Comparison of ENCODE assay signal across 8 cellular contexts in the genomic region with DNA sequence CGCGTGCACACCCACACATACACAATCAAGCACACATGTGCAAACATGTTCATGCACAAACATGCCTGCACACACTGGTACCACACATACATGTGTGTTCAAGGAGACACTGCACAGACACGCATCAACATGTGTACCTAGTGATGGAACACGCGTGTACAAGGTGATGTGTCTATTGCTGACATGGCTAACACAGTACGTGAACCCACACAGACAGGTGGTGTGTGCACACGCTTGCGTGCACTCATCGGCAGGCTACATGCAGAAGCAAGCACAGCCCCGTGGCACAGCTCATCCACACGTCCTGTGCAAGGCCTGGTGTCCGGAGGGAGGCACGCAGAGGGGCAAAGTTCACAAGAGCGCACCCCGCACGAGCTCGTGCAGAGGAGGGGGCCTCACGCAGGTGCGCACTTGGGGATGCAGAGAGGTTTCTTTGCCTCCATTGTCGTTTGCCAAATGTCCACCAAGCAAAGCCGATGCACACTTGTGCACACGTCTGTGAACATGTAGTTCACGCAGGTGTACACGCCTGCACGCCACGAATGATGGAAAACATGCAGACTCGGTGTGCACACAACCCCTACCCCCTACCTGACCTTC. TPM values are rescaled to one million over a fixed set of nuclear protein-coding genes. Genes with fewer than 3 reads are reported as not detected.
DNase-seq lines count a peak whose midpoint lies in the region; ATAC-seq and TF ChIP-seq lines count a peak whose summit lies in the region.

No MANE protein-coding gene starts in this region.

- POLR2A ChIA-PET in RWPE1 (lab: Yijun Ruan, JAX; ENCODE audit: low non-redundant PET), result no interaction called here

- CTCF ChIA-PET in RWPE1 (lab: Yijun Ruan, JAX), result no interaction called here

- TF ChIP-seq CTCF in RWPE1 (conservative IDR thresholded peaks at IDR 0.05; ENCODE audit: low read depth), result no peak
- no peak for TF ChIP-seq CTCF in esophagus muscularis mucosa (IDR thresholded peaks at IDR 0.05)
- TF ChIP-seq CTCF in psoas muscle (IDR thresholded peaks at IDR 0.05), result no peak

- DNase-seq in RWPE1 (ENCODE audit: low spot score) (no peak), esophagus muscularis mucosa (ENCODE audit: extremely low spot score) (no peak), psoas muscle (no peak), SW 1271 (lab: John Stamatoyannopoulos, UW) (no peak), mesenteric fat pad (ENCODE audit: low spot score) (no peak), NCI-H1436 (lab: John Stamatoyannopoulos, UW) (no peak), HuH-7.5 (ENCODE audit: low spot score) (no peak)

- WGBS in esophagus muscularis mucosa, result 32% methylated on average over 17 of the region's 27 CpGs
- 23 to 35% (median 25%) methylated on average over 27 of the region's 27 CpGs for WGBS in psoas muscle, 3 donors

- H3K4me1 ChIP-seq in esophagus muscularis mucosa (peaks cover 48 to 68% (median 61%) of the 10 kb centered on the region in 4 donors), psoas muscle (peaks cover 45% of the 10 kb centered on the region)

- TF ChIP-seq EP300 in esophagus muscularis mucosa (IDR thresholded peaks at IDR 0.05), result no peak

- no peak for TF ChIP-seq POLR2A in esophagus muscularis mucosa (IDR thresholded peaks at IDR 0.05; ENCODE audit: low read depth)

- intact Hi-C loops in esophagus muscularis mucosa (cut with DNase I) (no loop called here), psoas muscle (cut with DNase I) (loop anchor here in 1 of 2 donors (5.0 kb wide), 1 partner anchor 41 kb away; a partner anchor contains a TSS)

- H3K36me3 ChIP-seq in esophagus muscularis mucosa (peaks cover 9 to 24% (median 22%) of the 10 kb centered on the region in 4 donors), psoas muscle (ENCODE audit: insufficient read depth in 1 of 2, low read depth in 1 of 2) (peaks cover 0 to 19% of the 10 kb centered on the region in 2 donors)

- peak overlapping the region; percentile 100 for H3K27ac ChIP-seq in RWPE1
- peak overlapping the region; percentile 83 to 96 (median 94) for H3K27ac ChIP-seq in esophagus muscularis mucosa (replicated peaks in 1 of 4)
- H3K27ac ChIP-seq in psoas muscle, result peak overlapping the region; percentile 97

- H3K27me3 ChIP-seq in esophagus muscularis mucosa (no peaks in the 10 kb centered on the region), psoas muscle (ENCODE audit: insufficient read depth in 3 of 3, low read length in 2 of 3) (no peaks in the 10 kb centered on the region)

- ATAC-seq in psoas muscle, result no peak

- H3K9me3 ChIP-seq in esophagus muscularis mucosa (no peaks in the 10 kb centered on the region), psoas muscle (no peaks in the 10 kb centered on the region)

- H3K4me3 ChIP-seq in GM08714 (ENCODE audit: low read length), result peak overlapping the region; percentile 81
- peak overlapping the region; percentile 67 to 91 (median 81) for H3K4me3 ChIP-seq in esophagus muscularis mucosa
- H3K4me3 ChIP-seq in psoas muscle, result peak overlapping the region; percentile 93

RNA-seq across cellular contexts. Expression of a gene that starts 1.0 kb away (rescaled TPM):
- total RNA-seq in esophagus muscularis mucosa (10 to 100 TPM; 34.8 to 63.2 (median 47.4) TPM), psoas muscle (10 to 100 TPM; 20.8 to 32.0 (median 26.3) TPM), mesenteric fat pad (36.6 TPM)
- 10 to 100 TPM; 14.7 to 23.7 (median 15.5) TPM for polyA plus RNA-seq in psoas muscle

RNA-seq across cellular contexts. Expression of a gene that starts 1.6 kb away (rescaled TPM):
- total RNA-seq in esophagus muscularis mucosa (10 to 100 TPM; 10.3 to 24.7 (median 21.7) TPM), psoas muscle (1 to 10 TPM; 3.7 to 7.3 (median 5.8) TPM), mesenteric fat pad (11.6 TPM)
- polyA plus RNA-seq in psoas muscle, result 1 to 10 TPM; 7.9 to 9.1 (median 9.0) TPM

RNA-seq across cellular contexts. Expression of a gene that starts 17.7 kb away (rescaled TPM):
- total RNA-seq in esophagus muscularis mucosa (100 to 1,000 TPM in 1 of 4 donors, 10 to 100 TPM in 3; 75.9 to 121 (median 87.8) TPM), psoas muscle (10 to 100 TPM; 55.6 to 80.8 (median 64.0) TPM), mesenteric fat pad (74.7 TPM)
- 10 to 100 TPM; 71.2 to 72.7 (median 71.8) TPM for polyA plus RNA-seq in psoas muscle

RNA-seq across cellular contexts. Expression of a gene that starts 17.8 kb away (rescaled TPM):
- total RNA-seq in esophagus muscularis mucosa, result 10 to 100 TPM; 15.4 to 44.9 (median 31.5) TPM
- total RNA-seq in psoas muscle, result 10 to 100 TPM; 18.2 to 39.5 (median 23.8) TPM
- 10 to 100 TPM; 31.3 to 38.1 (median 33.4) TPM for polyA plus RNA-seq in psoas muscle
- 19.7 TPM for total RNA-seq in mesenteric fat pad

RNA-seq across cellular contexts. Expression of a gene that starts 24.3 kb away (rescaled TPM):
- under 1 TPM in 2 of 4 donors, not detected in 2; 0.17 to 0.32 TPM for total RNA-seq in esophagus muscularis mucosa
- total RNA-seq in psoas muscle, result under 1 TPM in 3 of 4 donors, not detected in 1; 0.06 to 0.10 (median 0.06) TPM
- under 1 TPM; 0.08 to 0.25 (median 0.18) TPM for polyA plus RNA-seq in psoas muscle
- total RNA-seq in mesenteric fat pad, result 0.19 TPM
